20 cellular contexts compared by ENCODE assay signal in the genomic region with DNA sequence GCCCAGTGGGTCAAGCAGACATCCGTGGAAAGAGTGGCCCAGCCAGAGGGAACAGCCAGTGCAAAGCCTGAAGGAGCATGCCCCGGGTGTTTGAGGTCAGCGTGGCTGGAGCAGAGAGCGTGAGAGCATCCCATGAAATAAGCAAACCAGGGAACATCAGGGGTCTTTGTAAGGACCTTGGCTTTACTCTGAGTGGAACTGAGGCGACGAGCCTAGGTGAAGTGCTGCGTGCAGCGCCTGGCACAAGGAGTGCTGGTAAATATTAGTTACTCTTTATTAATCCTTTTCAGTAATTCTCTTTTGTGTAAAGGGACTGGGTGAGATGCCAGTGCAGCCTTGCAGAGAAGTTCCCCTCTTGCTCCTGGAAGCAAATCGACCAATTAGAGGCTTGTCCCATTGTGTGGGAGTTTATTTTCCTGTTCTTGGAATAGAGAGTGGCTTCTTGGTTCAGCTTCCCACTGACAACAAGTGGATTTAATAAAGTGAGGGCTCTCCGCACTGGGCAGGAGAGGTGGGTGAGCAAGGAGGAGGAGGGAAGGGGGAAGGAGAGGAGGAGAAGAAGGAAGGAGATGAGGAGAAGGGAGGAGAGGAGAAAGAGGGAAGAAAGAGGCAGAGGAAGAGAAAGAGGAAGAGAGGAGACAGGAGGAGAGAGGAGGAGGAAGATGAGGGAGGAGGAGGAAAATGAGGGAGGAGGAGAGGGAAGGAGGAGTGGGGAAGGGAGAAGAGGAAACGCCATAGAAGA. TPM values are rescaled to one million over a fixed set of nuclear protein-coding genes. Genes with fewer than 3 reads are reported as not detected.
DNase-seq lines count a peak whose midpoint lies in the region; ATAC-seq and TF ChIP-seq lines count a peak whose summit lies in the region.
"Had no signal": no experiment of that assay in that cellular context is flagged by ENCODE, and none has a peak within 500 bp of the region (broad histone marks: within the 10 kb centered on the region; RNA-seq: fewer than 3 reads in every experiment).

No MANE protein-coding gene starts in this region.

- no peaks in the 10 kb centered on the region for H3K4me1 Mint-ChIP-seq in stimulated activated naive B cell treated with anti-CD40 and anti-IgM and Interleukin-4, amounts not matched to agents 10 μg/mL and 1 μg/mL and 100 μg/mL, for 72 hours
- H3K4me1 Mint-ChIP-seq in activated CD8-positive, alpha-beta memory T cell treated with anti-CD3 and anti-CD28 coated beads, Interleukin-2, amount 10 ng/mL, durations not matched to agents 7 days and 5 days, result no peaks in the 10 kb centered on the region

- CTCF ChIA-PET in HEK293 (lab: Yijun Ruan, JAX), result no interaction called here
- CTCF ChIA-PET in activated CD8-positive, alpha-beta memory T cell treated with anti-CD3 and anti-CD28 coated beads, Interleukin-2, amount 10 ng/mL, durations not matched to agents 7 days and 5 days (lab: Charles Lee), result no interaction called here

- TF ChIP-seq CTCF in HEK293 (tag by site-specific recombination; IDR thresholded peaks at IDR 0.05), result no peak

- H3K4me1 ChIP-seq in HEK293 (ENCODE audit: control insufficient read depth, insufficient read depth, low read length), result no peaks in the 10 kb centered on the region

- no peaks in the 10 kb centered on the region for H3K9me3 Mint-ChIP-seq in stimulated activated naive B cell treated with anti-CD40 and anti-IgM and Interleukin-4, amounts not matched to agents 10 μg/mL and 1 μg/mL and 100 μg/mL, for 72 hours
- H3K9me3 Mint-ChIP-seq in activated CD8-positive, alpha-beta memory T cell treated with anti-CD3 and anti-CD28 coated beads, Interleukin-2, amount 10 ng/mL, durations not matched to agents 7 days and 5 days (ENCODE audit: low read depth), result no peaks in the 10 kb centered on the region
- H3K9me3 Mint-ChIP-seq: CD8-positive, alpha-beta T cell had no signal

- H3K27ac ChIP-seq in HEK293 (ENCODE audit: extremely low read depth, low read depth, low read length) (no peak overlapping the region), caudate nucleus (ENCODE audit: low read depth, low read length) (no peak overlapping the region)
- H3K27ac ChIP-seq: BLaER1 treated with 17β-estradiol and CSF1 and Interleukin-3, amounts not matched to agents 10 nM and 100 nM; HL-60 had no signal

- no peaks in the 10 kb centered on the region for H3K36me3 ChIP-seq in HEK293 (ENCODE audit: control insufficient read depth in 2 of 2, insufficient read depth in 1 of 2, low read length in 2 of 2)
- H3K36me3 ChIP-seq: BLaER1 treated with 17β-estradiol and CSF1 and Interleukin-3, amounts not matched to agents 10 nM and 100 nM had no signal

- H3K36me3 Mint-ChIP-seq in stimulated activated naive B cell treated with anti-CD40 and anti-IgM and Interleukin-4, amounts not matched to agents 10 μg/mL and 1 μg/mL and 100 μg/mL, for 72 hours, result no peaks in the 10 kb centered on the region
- no peaks in the 10 kb centered on the region for H3K36me3 Mint-ChIP-seq in activated CD8-positive, alpha-beta memory T cell treated with anti-CD3 and anti-CD28 coated beads, Interleukin-2, amount 10 ng/mL, durations not matched to agents 7 days and 5 days
- H3K36me3 Mint-ChIP-seq: CD8-positive, alpha-beta T cell had no signal

- H3K4me3 Mint-ChIP-seq in stimulated activated naive B cell treated with anti-CD40 and anti-IgM and Interleukin-4, amounts not matched to agents 10 μg/mL and 1 μg/mL and 100 μg/mL, for 72 hours, result no peak overlapping the region
- H3K4me3 Mint-ChIP-seq in activated CD8-positive, alpha-beta memory T cell treated with anti-CD3 and anti-CD28 coated beads, Interleukin-2, amount 10 ng/mL, durations not matched to agents 7 days and 5 days, result no peak overlapping the region
- H3K4me3 Mint-ChIP-seq: CD8-positive, alpha-beta T cell had no signal

- ATAC-seq in stimulated activated naive B cell treated with anti-CD40 and anti-IgM and Interleukin-4, amounts not matched to agents 10 μg/mL and 1 μg/mL and 100 μg/mL, for 72 hours (replicated peaks), result no peak
- no peak for ATAC-seq in activated CD8-positive, alpha-beta memory T cell treated with anti-CD3 and anti-CD28 coated beads, Interleukin-2, amount 10 ng/mL, durations not matched to agents 7 days and 5 days
- ATAC-seq: CD8-positive, alpha-beta T cell; Right ventricle myocardium inferior had no signal

- DNase-seq in caudate nucleus (lab: John Stamatoyannopoulos, UW) (peak in 42 of 61 donors; percentile 2 to 93 (median 40)), midbrain (lab: John Stamatoyannopoulos, UW) (peak; percentile 71), putamen (ENCODE audit: low spot score) (peak; percentile 64), NCI-H1436 treated with DMSO at 0.1 percent for 48 hours (lab: John Stamatoyannopoulos, UW) (no peak)
- no peak for DNase-seq in stimulated activated naive B cell treated with anti-CD40 and anti-IgM and Interleukin-4, amounts not matched to agents 10 μg/mL and 1 μg/mL and 100 μg/mL, for 72 hours
- no peak for DNase-seq in activated CD8-positive, alpha-beta memory T cell treated with anti-CD3 and anti-CD28 coated beads, Interleukin-2, amount 10 ng/mL, durations not matched to agents 7 days and 5 days
- DNase-seq: Calu3; CD8-positive, alpha-beta T cell; DMS53; EL; H7; NCI-H1048; NCI-H1436; NCI-H2029; NCI-H748 treated with DMSO at 0.1 percent for 48 hours; NK-92 treated with Interleukin-12 subunit alpha and Interleukin-12 subunit beta, amount 100 ng/mL, for 24 hours had no signal

- H3K9me3 ChIP-seq in HEK293 (ENCODE audit: control insufficient read depth, insufficient read depth, low read depth, low read length), result no peaks in the 10 kb centered on the region
- H3K9me3 ChIP-seq: BLaER1 treated with 17β-estradiol and CSF1 and Interleukin-3, amounts not matched to agents 10 nM and 100 nM had no signal

- POLR2A ChIA-PET in HEK293 (lab: Yijun Ruan, JAX), result no interaction called here

- H3K4me3 ChIP-seq in HEK293 (ENCODE audit: low read depth, low read length), result no peak overlapping the region
- H3K4me3 ChIP-seq: BLaER1 treated with 17β-estradiol and CSF1 and Interleukin-3, amounts not matched to agents 10 nM and 100 nM had no signal

- H3K27me3 Mint-ChIP-seq in stimulated activated naive B cell treated with anti-CD40 and anti-IgM and Interleukin-4, amounts not matched to agents 10 μg/mL and 1 μg/mL and 100 μg/mL, for 72 hours, result peaks cover 41 to 59% of the 10 kb centered on the region in 2 donors
- peaks cover 37% of the 10 kb centered on the region for H3K27me3 Mint-ChIP-seq in activated CD8-positive, alpha-beta memory T cell treated with anti-CD3 and anti-CD28 coated beads, Interleukin-2, amount 10 ng/mL, durations not matched to agents 7 days and 5 days

- no peak overlapping the region for H3K27ac Mint-ChIP-seq in stimulated activated naive B cell treated with anti-CD40 and anti-IgM and Interleukin-4, amounts not matched to agents 10 μg/mL and 1 μg/mL and 100 μg/mL, for 72 hours
- no peak overlapping the region for H3K27ac Mint-ChIP-seq in activated CD8-positive, alpha-beta memory T cell treated with anti-CD3 and anti-CD28 coated beads, Interleukin-2, amount 10 ng/mL, durations not matched to agents 7 days and 5 days
- H3K27ac Mint-ChIP-seq: CD8-positive, alpha-beta T cell had no signal

TF ChIP-seq in HEK293, 187 proteins besides CTCF, POLR2A, EP300 and RAD21 (continues in another document):
- TF ChIP-seq, protein P1, sequence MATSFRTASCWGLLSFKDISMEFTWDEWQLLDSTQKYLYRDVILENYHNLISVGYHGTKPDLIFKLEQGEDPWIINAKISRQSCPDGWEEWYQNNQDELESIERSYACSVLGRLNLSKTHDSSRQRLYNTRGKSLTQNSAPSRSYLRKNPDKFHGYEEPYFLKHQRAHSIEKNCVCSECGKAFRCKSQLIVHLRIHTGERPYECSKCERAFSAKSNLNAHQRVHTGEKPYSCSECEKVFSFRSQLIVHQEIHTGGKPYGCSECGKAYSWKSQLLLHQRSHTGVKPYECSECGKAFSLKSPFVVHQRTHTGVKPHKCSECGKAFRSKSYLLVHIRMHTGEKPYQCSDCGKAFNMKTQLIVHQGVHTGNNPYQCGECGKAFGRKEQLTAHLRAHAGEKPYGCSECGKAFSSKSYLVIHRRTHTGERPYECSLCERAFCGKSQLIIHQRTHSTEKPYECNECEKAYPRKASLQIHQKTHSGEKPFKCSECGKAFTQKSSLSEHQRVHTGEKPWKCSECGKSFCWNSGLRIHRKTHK (tag by site-specific recombination; IDR thresholded peaks at IDR 0.05), result no peak
- TF ChIP-seq ZNF16 (tag by site-specific recombination; IDR thresholded peaks at IDR 0.05; ENCODE audit: low read depth) (no peak), MYNN (tag by site-specific recombination; IDR thresholded peaks at IDR 0.05; ENCODE audit: borderline replicate concordance) (no peak), ZFHX2 (tag by site-specific recombination; conservative IDR thresholded peaks at IDR 0.05) (peak; percentile 77), OVOL3 (tag by site-specific recombination; IDR thresholded peaks at IDR 0.05) (no peak), ZNF366 (tag by site-specific recombination; conservative IDR thresholded peaks at IDR 0.05) (peak; percentile 42), KLF9 (tag by site-specific recombination; IDR thresholded peaks at IDR 0.05; ENCODE audit: low read depth) (no peak), ZNF600 (tag by site-specific recombination; IDR thresholded peaks at IDR 0.05) (no peak), ZNF549 (tag by site-specific recombination; IDR thresholded peaks at IDR 0.05) (no peak), ZNF529 (tag by site-specific recombination; IDR thresholded peaks at IDR 0.05; ENCODE audit: insufficient replicate concordance) (no peak), ZNF112 (tag by site-specific recombination; IDR thresholded peaks at IDR 0.05) (no peak)
- TF ChIP-seq, protein P2, sequence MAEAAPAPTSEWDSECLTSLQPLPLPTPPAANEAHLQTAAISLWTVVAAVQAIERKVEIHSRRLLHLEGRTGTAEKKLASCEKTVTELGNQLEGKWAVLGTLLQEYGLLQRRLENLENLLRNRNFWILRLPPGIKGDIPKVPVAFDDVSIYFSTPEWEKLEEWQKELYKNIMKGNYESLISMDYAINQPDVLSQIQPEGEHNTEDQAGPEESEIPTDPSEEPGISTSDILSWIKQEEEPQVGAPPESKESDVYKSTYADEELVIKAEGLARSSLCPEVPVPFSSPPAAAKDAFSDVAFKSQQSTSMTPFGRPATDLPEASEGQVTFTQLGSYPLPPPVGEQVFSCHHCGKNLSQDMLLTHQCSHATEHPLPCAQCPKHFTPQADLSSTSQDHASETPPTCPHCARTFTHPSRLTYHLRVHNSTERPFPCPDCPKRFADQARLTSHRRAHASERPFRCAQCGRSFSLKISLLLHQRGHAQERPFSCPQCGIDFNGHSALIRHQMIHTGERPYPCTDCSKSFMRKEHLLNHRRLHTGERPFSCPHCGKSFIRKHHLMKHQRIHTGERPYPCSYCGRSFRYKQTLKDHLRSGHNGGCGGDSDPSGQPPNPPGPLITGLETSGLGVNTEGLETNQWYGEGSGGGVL (tag by site-specific recombination; IDR thresholded peaks at IDR 0.05), result peak; percentile 18; the same call in 1 of the 2 replicates

RNA-seq across cellular contexts. Expression of a gene that starts 37.6 kb away (rescaled TPM):
- under 1 TPM; 0.35 to 0.54 TPM for total RNA-seq in activated CD8-positive, alpha-beta memory T cell treated with anti-CD3 and anti-CD28 coated beads, Interleukin-2, amount 10 ng/mL, durations not matched to agents 7 days and 5 days

Comparison
In these comparisons a context has a peak if more than half of its experiments do, and no peak if none do; other contexts are left out.
1. DNase-seq: peak in caudate nucleus (42 of 61), midbrain (single experiment) and putamen (single experiment); none in stimulated activated naive B cell treated with anti-CD40 and anti-IgM and Interleukin-4, amounts not matched to agents 10 μg/mL and 1 μg/mL and 100 μg/mL, for 72 hours (single experiment), NCI-H1436 treated with DMSO at 0.1 percent for 48 hours (single experiment) and activated CD8-positive, alpha-beta memory T cell treated with anti-CD3 and anti-CD28 coated beads, Interleukin-2, amount 10 ng/mL, durations not matched to agents 7 days and 5 days (single experiment).